8 cellular contexts compared by ENCODE assay signal in the genomic region with DNA sequence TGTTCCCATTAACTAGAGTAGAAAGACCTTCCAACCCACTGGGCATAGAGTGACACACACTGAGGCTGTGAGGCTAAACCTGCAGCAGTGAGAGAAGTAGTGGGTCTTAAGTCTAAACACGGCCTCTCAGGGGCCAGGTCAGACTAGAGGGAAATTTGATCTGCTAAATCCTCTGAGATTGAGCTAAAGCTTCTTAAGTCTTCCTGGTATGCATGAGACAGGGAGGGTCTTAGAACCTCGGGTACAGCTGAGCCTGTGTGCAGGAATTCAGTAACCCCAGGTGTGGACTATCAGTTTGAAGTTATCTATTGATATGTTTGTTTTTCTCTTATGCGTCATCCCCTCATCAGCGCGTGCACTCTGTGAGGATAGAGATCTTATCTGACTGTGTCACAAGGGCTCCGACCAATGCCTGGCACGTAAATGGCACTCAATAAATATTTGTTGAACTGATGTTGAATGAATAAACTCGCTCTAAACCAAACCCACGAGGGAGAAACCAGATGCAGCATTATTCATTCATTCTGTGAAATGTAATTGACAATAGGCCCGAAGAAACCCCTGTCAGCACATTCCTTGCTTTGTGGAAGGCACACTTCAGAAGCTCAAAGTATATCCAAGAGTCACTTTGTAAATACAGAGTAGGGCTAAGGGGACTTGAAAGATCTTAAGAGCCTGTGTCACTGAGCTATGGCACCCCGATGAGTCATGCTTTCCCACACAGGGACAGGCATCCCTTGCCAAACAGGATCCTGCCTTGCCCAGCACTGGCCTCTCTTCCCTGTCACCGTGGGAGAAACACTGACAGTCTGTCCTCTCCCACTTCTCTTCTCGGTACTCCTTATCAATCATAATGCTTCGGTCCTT. TPM values are rescaled to one million over a fixed set of nuclear protein-coding genes. Genes with fewer than 3 reads are reported as not detected.
DNase-seq lines count a peak whose midpoint lies in the region; ATAC-seq, FAIRE-seq and TF ChIP-seq lines count a peak whose summit lies in the region.

No MANE protein-coding gene starts in this region.

- no peak overlapping the region for H3K27ac ChIP-seq in sigmoid colon

- H3K36me3 ChIP-seq in sigmoid colon, result no peaks in the 10 kb centered on the region

- FAIRE-seq in H54 (lab: Jason Lieb, UNC), result peak; percentile 66

- 12 to 58% methylated on average over 14 of the region's 14 CpGs for WGBS in sigmoid colon, 2 donors

- no peak for TF ChIP-seq EP300 in sigmoid colon (IDR thresholded peaks at IDR 0.05)

- no peak for DNase-seq in H54 (ENCODE audit: insufficient read length, low spot score)
- DNase-seq in RPMI7951 (ENCODE audit: low read depth), result peak; percentile 65
- peak; percentile 44 for DNase-seq in fibroblast of pulmonary artery (ENCODE audit: low read depth)
- peak; percentile 66 for DNase-seq in sigmoid colon
- DNase-seq in RPMI8226, result no peak
- DNase-seq in foreskin melanocyte, result no peak

- ATAC-seq in GM21723 (IDR thresholded peaks at IDR 0.05; ENCODE audit: unreplicated experiment), result no peak
- no peak for ATAC-seq in GM19463 (IDR thresholded peaks at IDR 0.05; ENCODE audit: unreplicated experiment)

- H3K4me1 ChIP-seq in sigmoid colon, result no peaks in the 10 kb centered on the region

- intact Hi-C loops in sigmoid colon (cut with DNase I), result no loop called here

- no peak for TF ChIP-seq CTCF in fibroblast of pulmonary artery (IDR thresholded peaks at IDR 0.05; ENCODE audit: low read length, missing control alignments)
- TF ChIP-seq CTCF in sigmoid colon (IDR thresholded peaks at IDR 0.05), result no peak

- TF ChIP-seq POLR2A in H54 (IDR thresholded peaks at IDR 0.05; ENCODE audit: low read depth, low read length) (no peak), sigmoid colon (IDR thresholded peaks at IDR 0.05) (no peak)

- H3K4me3 ChIP-seq in fibroblast of pulmonary artery (replicated peaks; ENCODE audit: low read depth, low read length) (no peak overlapping the region), sigmoid colon (no peak overlapping the region)

- H3K27me3 ChIP-seq in sigmoid colon, result no peaks in the 10 kb centered on the region

- no peaks in the 10 kb centered on the region for H3K9me3 ChIP-seq in sigmoid colon

RNA-seq across cellular contexts. Expression of gene RAB10, which starts 21.7 kb away (rescaled TPM):
- 120 and 138 TPM in 2 replicates for total RNA-seq in RPMI7951 (2014; rRNA removed; shearing (Covaris generic))
- 100 to 1,000 TPM in 2 of 4 donors, 10 to 100 TPM in 2; 92.0 to 116 (median 98.9) TPM for total RNA-seq in sigmoid colon
- 10 to 100 TPM; 57.1 to 78.8 (median 67.1) TPM for polyA plus RNA-seq in sigmoid colon

RNA-seq across cellular contexts. Expression of gene KIF3C, which starts 29.9 kb away (rescaled TPM):
- total RNA-seq in RPMI7951 (2014; rRNA removed; shearing (Covaris generic)), result 10.5 and 25.8 TPM in 2 replicates
- total RNA-seq in sigmoid colon, result 10 to 100 TPM in 1 of 4 donors, 1 to 10 TPM in 3; 5.7 to 12.5 (median 8.1) TPM
- polyA plus RNA-seq in sigmoid colon, result 1 to 10 TPM in 2 of 3 donors, under 1 TPM in 1; 0.69 to 3.4 (median 1.8) TPM

Comparison
In these comparisons a context has a peak if more than half of its experiments do, and no peak if none do; other contexts are left out.
1. DNase-seq: peak in RPMI7951 (single experiment), fibroblast of pulmonary artery (single experiment) and sigmoid colon (single experiment); none in H54 (single experiment), RPMI8226 (single experiment) and foreskin melanocyte (single experiment).